In the genomic region with DNA sequence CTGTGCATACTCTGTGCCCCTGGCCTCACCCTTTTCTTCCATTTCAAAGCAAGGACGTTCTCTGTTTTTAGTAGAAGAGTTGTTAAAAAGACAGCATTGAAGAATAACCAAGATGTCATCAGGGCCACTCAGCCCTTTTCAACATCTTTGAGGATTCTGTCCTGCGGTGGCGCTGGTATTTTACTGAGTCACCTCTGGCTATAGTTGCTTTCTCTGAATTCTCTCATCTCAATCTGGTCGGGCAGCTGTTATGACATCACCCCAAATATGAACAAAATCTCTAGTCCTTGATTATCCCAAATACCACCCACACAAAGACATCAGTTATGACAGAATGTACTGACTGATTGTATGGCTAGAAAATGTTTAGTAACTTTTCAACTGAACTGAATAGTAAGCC, we compare ENCODE assay signal across 15 cellular contexts.
DNase-seq lines count a peak whose midpoint lies in the region; ATAC-seq, FAIRE-seq and TF ChIP-seq lines count a peak whose summit lies in the region.
"Had no signal": no experiment of that assay in that cellular context is flagged by ENCODE, and none has a peak within 500 bp of the region (broad histone marks: within the 10 kb centered on the region; RNA-seq: fewer than 3 reads in every experiment).

No MANE protein-coding gene starts in this region.

- peak overlapping the region; percentile 57 for H2AFZ ChIP-seq in HCT116 (ENCODE audit: low read depth, low read length, poor library complexity, severe bottlenecking)
- peak overlapping the region; percentile 2 for H2AFZ ChIP-seq in astrocyte (ENCODE audit: low read depth, low read length)

- H3K9ac ChIP-seq in HCT116 (ENCODE audit: low read length): no peak overlapping the region
- no peak overlapping the region for H3K9ac ChIP-seq in astrocyte (ENCODE audit: low read length)
- peak overlapping the region; percentile 6 for H3K9ac ChIP-seq in iPS-18a (ENCODE audit: low read length)

- 0 out of 2 replicates have a peak, but pooled peaks have one; percentile 8 for TF ChIP-seq RAD21 in HCT116 (IDR thresholded peaks at IDR 0.05; ENCODE audit: low read depth)

- RAD21 ChIA-PET in HCT116 (lab: Charles Lee; ENCODE audit: low non-redundant PET in 1 of 2, low total read pairs in 2 of 2, uncharacterized antibody in 2 of 2, unreplicated experiment in 2 of 2): no interaction called here

- H4K20me1 ChIP-seq in HCT116 (ENCODE audit: insufficient read depth): no peaks in the 10 kb centered on the region
- no peaks in the 10 kb centered on the region for H4K20me1 ChIP-seq in astrocyte (ENCODE audit: insufficient read depth, low read length)

- no peak overlapping the region for H3K4me3 ChIP-seq in HCT116 (replicated peaks in 1 of 2; ENCODE audit: low read depth in 1 of 2, low read length in 2 of 2)
- H3K4me3 ChIP-seq in astrocyte (ENCODE audit: insufficient read depth, low read depth, low read length): no peak overlapping the region
- no peak overlapping the region for H3K4me3 ChIP-seq in iPS-18a (ENCODE audit: low read length)
- H3K4me3 ChIP-seq: A549, transverse colon had no signal

- no peak for TF ChIP-seq CTCF in HCT116 (IDR thresholded peaks at IDR 0.05 in 2 of 3, conservative IDR thresholded peaks at IDR 0.05 in 1 of 3; ENCODE audit: borderline replicate concordance in 1 of 3, insufficient read depth in 1 of 3, low read depth in 2 of 3, low read length in 2 of 3)
- TF ChIP-seq CTCF in astrocyte (IDR thresholded peaks at IDR 0.05; ENCODE audit: insufficient read depth, low read depth, low read length): no peak

- POLR2A ChIA-PET in HCT116 (lab: Charles Lee): no interaction called here
- POLR2A ChIA-PET in activated CD4-positive, alpha-beta T cell treated with anti-CD3 and anti-CD28 coated beads, Interleukin-2, amount 10 ng/mL, durations not matched to agents 7 days and 5 days (lab: Charles Lee): no interaction called here

- H3K79me2 ChIP-seq in HCT116 (ENCODE audit: insufficient read depth, low read length) (no peaks in the 10 kb centered on the region), astrocyte (ENCODE audit: insufficient read depth, low read length) (no peaks in the 10 kb centered on the region)

- no peaks in the 10 kb centered on the region for H3K9me3 Mint-ChIP-seq in astrocyte (ENCODE audit: unreplicated experiment)
- H3K9me3 Mint-ChIP-seq in activated CD4-positive, alpha-beta T cell treated with anti-CD3 and anti-CD28 coated beads, Interleukin-2, amount 10 ng/mL, durations not matched to agents 7 days and 5 days: no peaks in the 10 kb centered on the region
- H3K9me3 Mint-ChIP-seq: nephron progenitor cell had no signal

- no peaks in the 10 kb centered on the region for H3K27me3 Mint-ChIP-seq in astrocyte (ENCODE audit: low read depth, unreplicated experiment)
- H3K27me3 Mint-ChIP-seq in activated CD4-positive, alpha-beta T cell treated with anti-CD3 and anti-CD28 coated beads, Interleukin-2, amount 10 ng/mL, durations not matched to agents 7 days and 5 days: no peaks in the 10 kb centered on the region
- H3K27me3 Mint-ChIP-seq: T-helper 17 cell had no signal

- no peaks in the 10 kb centered on the region for H3K9me2 ChIP-seq in HCT116 (ENCODE audit: insufficient read depth)

- H3K27me3 ChIP-seq in HCT116 (ENCODE audit: insufficient read depth, low read length) (no peaks in the 10 kb centered on the region), astrocyte (ENCODE audit: insufficient read depth, low read length) (no peaks in the 10 kb centered on the region), iPS-18a (ENCODE audit: control insufficient read depth, insufficient read depth, low read length) (no peaks in the 10 kb centered on the region)
- H3K27me3 ChIP-seq: transverse colon had no signal

- H3K27ac ChIP-seq in HCT116 (ENCODE audit: low read depth, low read length) (no peak overlapping the region), astrocyte (ENCODE audit: low read depth, low read length) (no peak overlapping the region), iPS-18a (ENCODE audit: low read length) (no peak overlapping the region)
- H3K27ac ChIP-seq: A549, transverse colon had no signal

- FAIRE-seq in astrocyte (lab: Jason Lieb, UNC): no peak
- FAIRE-seq: A549 had no signal

- peak overlapping the region; percentile 93 for H3K27ac Mint-ChIP-seq in astrocyte (ENCODE audit: unreplicated experiment)
- H3K27ac Mint-ChIP-seq in activated CD4-positive, alpha-beta T cell treated with anti-CD3 and anti-CD28 coated beads, Interleukin-2, amount 10 ng/mL, durations not matched to agents 7 days and 5 days: no peak overlapping the region
- H3K27ac Mint-ChIP-seq: nephron progenitor cell, T-helper 17 cell had no signal

- H3K4me3 Mint-ChIP-seq in astrocyte (ENCODE audit: unreplicated experiment): no peak overlapping the region
- no peak overlapping the region for H3K4me3 Mint-ChIP-seq in activated CD4-positive, alpha-beta T cell treated with anti-CD3 and anti-CD28 coated beads, Interleukin-2, amount 10 ng/mL, durations not matched to agents 7 days and 5 days
- H3K4me3 Mint-ChIP-seq: nephron progenitor cell, T-helper 17 cell had no signal

- H3K36me3 ChIP-seq in HCT116 (ENCODE audit: control insufficient read depth in 1 of 2, insufficient read depth in 2 of 2, low read length in 2 of 2) (no peaks in the 10 kb centered on the region), astrocyte (ENCODE audit: insufficient read depth, low read length) (no peaks in the 10 kb centered on the region), iPS-18a (ENCODE audit: control insufficient read depth, low read depth, low read length) (no peaks in the 10 kb centered on the region)
- H3K36me3 ChIP-seq: transverse colon had no signal

- BruUV-seq in HCT116 (replicated peaks; lab: Mats Ljungman, UMichigan): no TSS peak

- H3K36me3 Mint-ChIP-seq in astrocyte (ENCODE audit: low read depth, unreplicated experiment): no peaks in the 10 kb centered on the region
- no peaks in the 10 kb centered on the region for H3K36me3 Mint-ChIP-seq in activated CD4-positive, alpha-beta T cell treated with anti-CD3 and anti-CD28 coated beads, Interleukin-2, amount 10 ng/mL, durations not matched to agents 7 days and 5 days (ENCODE audit: low read depth)

- DNase-seq in A172 (ENCODE audit: low spot score) (peak; percentile 27), HCT116 (ENCODE audit: low read depth, low spot score) (peak; percentile 19), astrocyte (ENCODE audit: low read depth) (peak; percentile 93)
- DNase-seq in activated CD4-positive, alpha-beta T cell treated with anti-CD3 and anti-CD28 coated beads, Interleukin-2, amount 10 ng/mL, durations not matched to agents 7 days and 5 days: no peak
- DNase-seq: activated CD4-positive, alpha-beta T cell treated with anti-CD3 and anti-CD28 coated beads, Interleukin-2, amount 50 U/mL, for 4 hours; left colon; nephron progenitor cell; T-helper 17 cell; transverse colon had no signal

- H3K4me2 ChIP-seq in HCT116 (ENCODE audit: low read length) (peak overlapping the region; percentile 23; the same call in 1 of the 2 replicates), astrocyte (ENCODE audit: low read length) (peak overlapping the region; percentile 56)
- H3K4me2 ChIP-seq: A549 had no signal

- H3K4me1 ChIP-seq in HCT116 (ENCODE audit: control insufficient read depth in 1 of 2, insufficient read depth in 2 of 2, low read length in 2 of 2) (peaks cover 0 to 10% of the 10 kb centered on the region in 2 experiments; a peak in 2 of 4 replicates), astrocyte (ENCODE audit: insufficient read depth, low read length) (peaks cover 7% of the 10 kb centered on the region), iPS-18a (ENCODE audit: control insufficient read depth, low read depth, low read length) (peaks cover 10% of the 10 kb centered on the region)
- H3K4me1 ChIP-seq: A549, transverse colon had no signal

- H3K9me3 ChIP-seq in HCT116 (ENCODE audit: control insufficient read depth in 1 of 2, insufficient read depth in 1 of 2, low read depth in 1 of 2, low read length in 2 of 2) (no peaks in the 10 kb centered on the region), astrocyte (ENCODE audit: insufficient read depth, low read depth, low read length) (no peaks in the 10 kb centered on the region), iPS-18a (ENCODE audit: control insufficient read depth, low read depth, low read length) (no peaks in the 10 kb centered on the region)
- H3K9me3 ChIP-seq: A549, transverse colon had no signal

- ATAC-seq in HCT116 (peak; percentile 86), HG03439 (IDR thresholded peaks at IDR 0.05; ENCODE audit: unreplicated experiment) (no peak), GM21717 (IDR thresholded peaks at IDR 0.05; ENCODE audit: unreplicated experiment) (no peak), GM18870 (IDR thresholded peaks at IDR 0.05; ENCODE audit: unreplicated experiment) (no peak)
- ATAC-seq: esophagus mucosa, left colon, T-helper 17 cell had no signal

- no peak for TF ChIP-seq POLR2A in HCT116 (IDR thresholded peaks at IDR 0.05; ENCODE audit: borderline replicate concordance, extremely low read depth, insufficient read depth, insufficient read length)

- CTCF ChIA-PET in HCT116 (lab: Charles Lee): no interaction called here
- CTCF ChIA-PET in activated CD4-positive, alpha-beta T cell treated with anti-CD3 and anti-CD28 coated beads, Interleukin-2, amount 10 ng/mL, durations not matched to agents 7 days and 5 days (lab: Charles Lee): no interaction called here

- peaks cover 21% of the 10 kb centered on the region for H3K4me1 Mint-ChIP-seq in astrocyte (ENCODE audit: low read depth, unreplicated experiment)
- no peaks in the 10 kb centered on the region for H3K4me1 Mint-ChIP-seq in activated CD4-positive, alpha-beta T cell treated with anti-CD3 and anti-CD28 coated beads, Interleukin-2, amount 10 ng/mL, durations not matched to agents 7 days and 5 days
- H3K4me1 Mint-ChIP-seq: nephron progenitor cell, T-helper 17 cell had no signal

- intact Hi-C loops in HCT116 (cut with micrococcal nuclease): no loop called here

TF ChIP-seq in HCT116, 20 proteins besides CTCF, POLR2A, EP300 and RAD21 (continues in another document):
- TF ChIP-seq, protein P1, sequence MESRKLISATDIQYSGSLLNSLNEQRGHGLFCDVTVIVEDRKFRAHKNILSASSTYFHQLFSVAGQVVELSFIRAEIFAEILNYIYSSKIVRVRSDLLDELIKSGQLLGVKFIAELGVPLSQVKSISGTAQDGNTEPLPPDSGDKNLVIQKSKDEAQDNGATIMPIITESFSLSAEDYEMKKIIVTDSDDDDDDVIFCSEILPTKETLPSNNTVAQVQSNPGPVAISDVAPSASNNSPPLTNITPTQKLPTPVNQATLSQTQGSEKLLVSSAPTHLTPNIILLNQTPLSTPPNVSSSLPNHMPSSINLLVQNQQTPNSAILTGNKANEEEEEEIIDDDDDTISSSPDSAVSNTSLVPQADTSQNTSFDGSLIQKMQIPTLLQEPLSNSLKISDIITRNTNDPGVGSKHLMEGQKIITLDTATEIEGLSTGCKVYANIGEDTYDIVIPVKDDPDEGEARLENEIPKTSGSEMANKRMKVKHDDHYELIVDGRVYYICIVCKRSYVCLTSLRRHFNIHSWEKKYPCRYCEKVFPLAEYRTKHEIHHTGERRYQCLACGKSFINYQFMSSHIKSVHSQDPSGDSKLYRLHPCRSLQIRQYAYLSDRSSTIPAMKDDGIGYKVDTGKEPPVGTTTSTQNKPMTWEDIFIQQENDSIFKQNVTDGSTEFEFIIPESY (IDR thresholded peaks at IDR 0.05; ENCODE audit: extremely low read depth, insufficient replicate concordance, low read length): no peak
- TF ChIP-seq FOSL1 (IDR thresholded peaks at IDR 0.05; ENCODE audit: low read depth): peak; percentile 21; the same call in 1 of the 2 replicates
